Comparison of ENCODE assay signal across 10 cellular contexts in genomic region chr4:143338313-143338712, GRCh38. TPM values are rescaled to one million over a fixed set of nuclear protein-coding genes. Genes with fewer than 3 reads are reported as not detected.
DNase-seq lines count a peak whose midpoint lies in the region; ATAC-seq and TF ChIP-seq lines count a peak whose summit lies in the region.
"Had no signal": no experiment of that assay in that cellular context is flagged by ENCODE, and none has a peak within 500 bp of the region (broad histone marks: within the 10 kb centered on the region; RNA-seq: fewer than 3 reads in every experiment).

No MANE protein-coding gene starts in this region.

- H3K36me3 Mint-ChIP-seq in Calu3 (ENCODE audit: insufficient read depth, unreplicated experiment) (peaks cover 24% of the 10 kb centered on the region), WTC11 (no peaks in the 10 kb centered on the region)
- no peaks in the 10 kb centered on the region for H3K36me3 Mint-ChIP-seq in CD4-positive, alpha-beta memory T cell

- H3K9me3 Mint-ChIP-seq in Calu3 (ENCODE audit: low read depth, unreplicated experiment), result no peaks in the 10 kb centered on the region
- H3K9me3 Mint-ChIP-seq in WTC11, result no peaks in the 10 kb centered on the region
- peaks cover 0 to 4% (median 0%) of the 10 kb centered on the region in 8 donors for H3K9me3 Mint-ChIP-seq in CD4-positive, alpha-beta memory T cell
- H3K9me3 Mint-ChIP-seq: central memory CD8-positive, alpha-beta T cell had no signal

- DNase-seq in Calu3 (no peak), WTC11 (ENCODE audit: low spot score) (no peak), right cardiac atrium (no peak), gastrocnemius medialis (no peak), SIG-M5 (lab: John Stamatoyannopoulos, UW) (no peak), GM10248 (ENCODE audit: extremely low spot score) (no peak)
- no peak for DNase-seq in CD4-positive, alpha-beta memory T cell
- DNase-seq: activated CD4-positive, CD25-positive, alpha-beta regulatory T cell treated with anti-CD3 and anti-CD28 coated beads, Interleukin-2, amount 50 U/mL, for 72 hours had no signal

- TF ChIP-seq CTCF in Calu3 (IDR thresholded peaks at IDR 0.05; ENCODE audit: unreplicated experiment) (no peak), WTC11 (IDR thresholded peaks at IDR 0.05) (no peak), gastrocnemius medialis (IDR thresholded peaks at IDR 0.05 in 4 of 5, conservative IDR thresholded peaks at IDR 0.05 in 1 of 5) (no peak), GM10248 (IDR thresholded peaks at IDR 0.05; ENCODE audit: control extremely low read depth, extremely low read depth, low read depth, missing control alignments) (no peak)

- POLR2A ChIA-PET in WTC11 (lab: Charles Lee) (interaction anchor here (1.2 kb wide), 1 partner anchor 221 kb away, joined by 3 read pairs; no protein-coding TSS in a partner anchor), GM10248 (lab: Yijun Ruan, JAX) (no interaction called here)
- POLR2A ChIA-PET in CD4-positive, alpha-beta memory T cell (lab: Charles Lee; ENCODE audit: partially characterized antibody), result no interaction called here

- H3K27ac ChIP-seq in right cardiac atrium (ENCODE audit: low read length) (no peak overlapping the region), gastrocnemius medialis (peak overlapping the region; percentile 96 to 99 (median 98))
- H3K27ac ChIP-seq in CD4-positive, alpha-beta memory T cell (ENCODE audit: low read depth, low read length), result no peak overlapping the region

- H3K4me1 ChIP-seq in right cardiac atrium (ENCODE audit: control insufficient read depth, insufficient read depth, low read length) (peaks cover 4% of the 10 kb centered on the region), gastrocnemius medialis (peaks cover 40 to 47% of the 10 kb centered on the region in 2 donors)
- peaks cover 9% of the 10 kb centered on the region for H3K4me1 ChIP-seq in CD4-positive, alpha-beta memory T cell (ENCODE audit: insufficient read depth, low read length)

- no TSS peak for BruUV-seq in Calu3 (replicated peaks; lab: Mats Ljungman, UMichigan)

- CTCF ChIA-PET in Calu3 (lab: Charles Lee), result no interaction called here
- CTCF ChIA-PET in WTC11 (lab: Charles Lee), result interaction anchor here (1.4 kb wide), 1 partner anchor 353 kb away, joined by 4 read pairs; no protein-coding TSS in a partner anchor
- CTCF ChIA-PET in CD4-positive, alpha-beta memory T cell (lab: Charles Lee; ENCODE audit: partially characterized antibody), result no interaction called here
- CTCF ChIA-PET in GM10248 (lab: Yijun Ruan, JAX), result interaction anchor here (1.7 to 6.9 kb wide), 3 partner anchors 14 to 172 kb away, joined by 4 to 40 read pairs (median 5); no protein-coding TSS in a partner anchor

- no peak overlapping the region for H3K27ac Mint-ChIP-seq in Calu3 (ENCODE audit: unreplicated experiment)
- no peak overlapping the region for H3K27ac Mint-ChIP-seq in WTC11
- no peak overlapping the region for H3K27ac Mint-ChIP-seq in CD4-positive, alpha-beta memory T cell

- ATAC-seq in WTC11, result no peak
- no peak for ATAC-seq in right cardiac atrium
- no peak for ATAC-seq in gastrocnemius medialis
- ATAC-seq in GM21825 (IDR thresholded peaks at IDR 0.05; ENCODE audit: unreplicated experiment), result no peak

- no peaks in the 10 kb centered on the region for H3K9me3 ChIP-seq in right cardiac atrium (ENCODE audit: control insufficient read depth, low read length)
- no peaks in the 10 kb centered on the region for H3K9me3 ChIP-seq in gastrocnemius medialis
- H3K9me3 ChIP-seq in CD4-positive, alpha-beta memory T cell (ENCODE audit: control insufficient read depth in 1 of 2, low read length in 2 of 2), result no peaks in the 10 kb centered on the region

- intact Hi-C loops in Calu3 (cut with micrococcal nuclease; ENCODE audit: unreplicated experiment) (loop anchor here (5.0 to 10.0 kb wide), 2 partner anchors 59 to 134 kb away; no protein-coding TSS in a partner anchor), right cardiac atrium (cut with DNase I) (loop anchor here in 3 of 4 donors (5.0 to 10.0 kb wide), 4 partner anchors 56 to 134 kb away; no protein-coding TSS in a partner anchor), gastrocnemius medialis (cut with DNase I; ENCODE audit: low total_unique reads) (loop anchor here (5.0 to 10.0 kb wide), 2 partner anchors 136 to 146 kb away; no protein-coding TSS in a partner anchor)
- intact Hi-C loops in CD4-positive, alpha-beta memory T cell (cut with micrococcal nuclease), result no loop called here

- H3K4me3 Mint-ChIP-seq in Calu3 (ENCODE audit: low read depth, unreplicated experiment), result peak overlapping the region; percentile 86
- peak overlapping the region; percentile 98 for H3K4me3 Mint-ChIP-seq in WTC11
- H3K4me3 Mint-ChIP-seq in CD4-positive, alpha-beta memory T cell, result peak overlapping the region in 3 of 8 donors; percentile 11 to 50 (median 45)

- TF ChIP-seq POLR2A in gastrocnemius medialis (IDR thresholded peaks at IDR 0.05), result no peak

- in situ Hi-C loops in gastrocnemius medialis (cut with MboI; ENCODE audit: low sequenced_read_pairs in 4 of 4), result loop anchor here in 2 of 4 donors (5.0 to 25.0 kb wide), 2 partner anchors 44 to 149 kb away; no protein-coding TSS in a partner anchor

- H3K4me1 Mint-ChIP-seq in Calu3 (ENCODE audit: low read depth, unreplicated experiment) (peaks cover 8% of the 10 kb centered on the region), WTC11 (peaks cover 27% of the 10 kb centered on the region)
- H3K4me1 Mint-ChIP-seq in CD4-positive, alpha-beta memory T cell, result peaks cover 3 to 7% (median 5%) of the 10 kb centered on the region in 4 donors

- 19% methylated on average over 5 of the region's 5 CpGs for WGBS in right cardiac atrium

- no peaks in the 10 kb centered on the region for H3K27me3 ChIP-seq in right cardiac atrium (ENCODE audit: control insufficient read depth, insufficient read depth)
- H3K27me3 ChIP-seq in gastrocnemius medialis, result no peaks in the 10 kb centered on the region
- H3K27me3 ChIP-seq in CD4-positive, alpha-beta memory T cell (ENCODE audit: insufficient read depth, low read length), result peaks cover 5% of the 10 kb centered on the region

- H3K4me3 ChIP-seq in right cardiac atrium (ENCODE audit: low read length) (peak overlapping the region; percentile 87), gastrocnemius medialis (peak overlapping the region; percentile 83 to 96 (median 90))
- no peak overlapping the region for H3K4me3 ChIP-seq in CD4-positive, alpha-beta memory T cell (ENCODE audit: low read length in 2 of 2)

- no peaks in the 10 kb centered on the region for H3K36me3 ChIP-seq in gastrocnemius medialis
- no peaks in the 10 kb centered on the region for H3K36me3 ChIP-seq in CD4-positive, alpha-beta memory T cell (ENCODE audit: insufficient read depth, low read length)

- H3K27me3 Mint-ChIP-seq in Calu3 (ENCODE audit: unreplicated experiment) (no peaks in the 10 kb centered on the region), WTC11 (ENCODE audit: low read depth) (no peaks in the 10 kb centered on the region; the same call in 1 of the 2 replicates)
- peaks cover 27 to 33% of the 10 kb centered on the region in 2 donors for H3K27me3 Mint-ChIP-seq in CD4-positive, alpha-beta memory T cell

TF ChIP-seq in WTC11, 78 proteins besides CTCF, POLR2A, EP300 and RAD21 (continues in another document):
- TF ChIP-seq SP1 (CRISPR knock-in tag; conservative IDR thresholded peaks at IDR 0.05) (no peak), ATF3 (CRISPR knock-in tag; conservative IDR thresholded peaks at IDR 0.05) (no peak), FOXK1 (CRISPR knock-in tag; IDR thresholded peaks at IDR 0.05) (no peak), NFYB (CRISPR knock-in tag; conservative IDR thresholded peaks at IDR 0.05; ENCODE audit: low read depth) (no peak), ZNF232 (CRISPR knock-in tag; IDR thresholded peaks at IDR 0.05) (no peak), OVOL2 (CRISPR knock-in tag; IDR thresholded peaks at IDR 0.05; ENCODE audit: borderline replicate concordance) (no peak), ZNF396 (CRISPR knock-in tag; IDR thresholded peaks at IDR 0.05; ENCODE audit: borderline replicate concordance) (no peak), GTF2I (CRISPR knock-in tag; conservative IDR thresholded peaks at IDR 0.05) (no peak), NFATC4 (CRISPR knock-in tag; IDR thresholded peaks at IDR 0.05) (no peak), ATF2 (CRISPR knock-in tag; IDR thresholded peaks at IDR 0.05; ENCODE audit: borderline replicate concordance, low read depth) (no peak), SMAD3 (CRISPR knock-in tag; IDR thresholded peaks at IDR 0.05; ENCODE audit: borderline replicate concordance) (no peak), FOXP1 (CRISPR knock-in tag; IDR thresholded peaks at IDR 0.05; ENCODE audit: borderline replicate concordance) (no peak), USF1 (CRISPR knock-in tag; IDR thresholded peaks at IDR 0.05) (no peak), GABPB1 (CRISPR knock-in tag; IDR thresholded peaks at IDR 0.05) (no peak), NFE2L1 (CRISPR knock-in tag; IDR thresholded peaks at IDR 0.05) (no peak)

RNA-seq across cellular contexts. Expression of gene GAB1, which starts 1.6 kb away (rescaled TPM):
- total RNA-seq in Calu3 (2022), result 8.8 and 13.4 TPM in 2 replicates
- 17.4 to 19.7 TPM (median 18.7 TPM) in 3 replicates for total RNA-seq in WTC11 (2021)
- 10 to 100 TPM; 46.8 to 73.4 (median 59.0) TPM for total RNA-seq in right cardiac atrium
- polyA plus RNA-seq in right cardiac atrium, result 11.0 TPM
- total RNA-seq in gastrocnemius medialis, result 10 to 100 TPM; 11.4 to 27.9 (median 26.6) TPM
- under 1 TPM; 0.26 to 0.78 TPM for total RNA-seq in CD4-positive, alpha-beta memory T cell
- polyA plus RNA-seq in CD4-positive, alpha-beta memory T cell, result not detected

Comparison
In these comparisons a context has a peak if more than half of its experiments do, and no peak if none do; other contexts are left out.
1. H3K27ac ChIP-seq: peak in gastrocnemius medialis (4 of 4); none in right cardiac atrium (single experiment) and CD4-positive, alpha-beta memory T cell (single experiment).
2. H3K4me3 ChIP-seq: peak in right cardiac atrium (single experiment) and gastrocnemius medialis (4 of 4); none in CD4-positive, alpha-beta memory T cell (0 of 2).
3. CTCF ChIA-PET loops: an anchor here in WTC11 (1.4 kb wide) and GM10248 (1.7 to 6.9 kb wide); none called in Calu3 and CD4-positive, alpha-beta memory T cell.